10 cellular contexts compared by ENCODE assay signal in the genomic region with DNA sequence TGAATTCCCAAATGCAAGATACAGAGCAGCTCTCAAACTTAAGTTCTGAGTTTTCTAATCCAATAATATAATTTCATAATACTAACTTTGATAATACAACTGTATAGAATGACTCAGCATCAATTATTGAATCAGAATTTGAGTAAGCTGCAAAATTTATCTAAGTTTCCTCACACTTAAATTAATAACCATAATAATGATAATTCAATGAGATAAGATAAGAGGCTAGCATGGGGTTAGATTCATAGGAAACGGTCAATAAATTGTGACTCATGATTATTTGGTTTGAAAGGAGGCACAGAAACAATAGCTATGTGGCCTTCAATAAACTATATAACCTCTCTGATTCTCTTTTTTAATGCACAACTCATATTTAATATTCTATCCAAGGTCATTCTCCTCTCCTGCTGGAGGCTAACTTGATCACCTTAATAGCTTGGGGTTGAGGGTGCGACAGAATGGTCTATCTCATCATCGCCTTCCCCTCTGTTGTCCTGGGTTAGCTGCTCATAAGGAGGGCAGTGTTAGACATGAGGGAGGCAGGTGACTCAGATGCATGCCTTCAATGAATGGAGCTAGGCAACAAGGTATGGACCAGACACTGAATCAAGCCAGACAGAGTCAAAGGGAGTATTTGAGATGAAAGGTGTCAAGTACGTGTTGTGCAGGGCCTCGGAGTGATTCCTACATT. TPM values are rescaled to one million over a fixed set of nuclear protein-coding genes. Genes with fewer than 3 reads are reported as not detected.
DNase-seq lines count a peak whose midpoint lies in the region; ATAC-seq and TF ChIP-seq lines count a peak whose summit lies in the region.
"Had no signal": no experiment of that assay in that cellular context is flagged by ENCODE, and none has a peak within 500 bp of the region (broad histone marks: within the 10 kb centered on the region; RNA-seq: fewer than 3 reads in every experiment).

No MANE protein-coding gene starts in this region.

- H3K36me3 ChIP-seq in HUES6 (ENCODE audit: control insufficient read depth, insufficient read depth, low read length) = no peaks in the 10 kb centered on the region
- H3K36me3 ChIP-seq: adrenal gland, ovary had no signal

- H3K9me3 Mint-ChIP-seq in Calu3 (ENCODE audit: low read depth, unreplicated experiment) (no peaks in the 10 kb centered on the region), naive B cell (peaks cover 0 to under 1% (median 0%) of the 10 kb centered on the region in 7 donors)
- no peaks in the 10 kb centered on the region for H3K9me3 Mint-ChIP-seq in activated T-cell treated with anti-CD3 and anti-CD28 coated beads, Interleukin-2, amount 50 U/mL, for 72 hours

- no peak overlapping the region for H3K4me3 ChIP-seq in HUES6 (ENCODE audit: low read depth, low read length)
- H3K4me3 ChIP-seq: adrenal gland, ovary had no signal

- H3K9ac ChIP-seq in HUES6 (ENCODE audit: low read length) = no peak overlapping the region

- peaks cover 15% of the 10 kb centered on the region for H3K27me3 Mint-ChIP-seq in Calu3 (ENCODE audit: unreplicated experiment)
- H3K27me3 Mint-ChIP-seq in activated T-cell treated with anti-CD3 and anti-CD28 coated beads, Interleukin-2, amount 50 U/mL, for 72 hours (ENCODE audit: low read depth) = no peaks in the 10 kb centered on the region
- no peaks in the 10 kb centered on the region for H3K27me3 Mint-ChIP-seq in naive B cell

- peaks cover 25% of the 10 kb centered on the region for H3K4me1 ChIP-seq in HUES6 (ENCODE audit: control insufficient read depth, insufficient read depth, low read length)

- H3K4me3 Mint-ChIP-seq in Calu3 (ENCODE audit: low read depth, unreplicated experiment) = no peak overlapping the region
- H3K4me3 Mint-ChIP-seq in activated T-cell treated with anti-CD3 and anti-CD28 coated beads, Interleukin-2, amount 50 U/mL, for 72 hours = peak overlapping the region; percentile 57 to 66
- H3K4me3 Mint-ChIP-seq in naive B cell = peak overlapping the region in 5 of 8 donors; percentile 2 to 72 (median 12)

- peaks cover 6% of the 10 kb centered on the region for H3K9me3 ChIP-seq in HUES6 (ENCODE audit: control insufficient read depth, insufficient read depth, low read depth, low read length)
- H3K9me3 ChIP-seq: ovary had no signal

- peak overlapping the region; percentile 96 for H3K27ac Mint-ChIP-seq in Calu3 (ENCODE audit: unreplicated experiment)
- peak overlapping the region; percentile 66 for H3K27ac Mint-ChIP-seq in activated T-cell treated with anti-CD3 and anti-CD28 coated beads, Interleukin-2, amount 50 U/mL, for 72 hours
- H3K27ac Mint-ChIP-seq in naive B cell = peak overlapping the region in 4 of 6 donors; percentile 29 to 77 (median 60)

- H3K36me3 Mint-ChIP-seq in Calu3 (ENCODE audit: insufficient read depth, unreplicated experiment) (peaks cover 5% of the 10 kb centered on the region), naive B cell (no peaks in the 10 kb centered on the region)
- H3K36me3 Mint-ChIP-seq in activated T-cell treated with anti-CD3 and anti-CD28 coated beads, Interleukin-2, amount 50 U/mL, for 72 hours (ENCODE audit: insufficient read depth in 2 of 2) = peaks cover 0 to 2% of the 10 kb centered on the region in 2 donors

- H3K4me1 Mint-ChIP-seq in Calu3 (ENCODE audit: low read depth, unreplicated experiment) = peaks cover 34% of the 10 kb centered on the region
- peaks cover 32% of the 10 kb centered on the region for H3K4me1 Mint-ChIP-seq in activated T-cell treated with anti-CD3 and anti-CD28 coated beads, Interleukin-2, amount 50 U/mL, for 72 hours (ENCODE audit: low read depth)
- peaks cover 21 to 46% (median 28%) of the 10 kb centered on the region in 3 donors for H3K4me1 Mint-ChIP-seq in naive B cell

- CTCF ChIA-PET in Calu3 (lab: Charles Lee) = interaction anchor here (0.5 to 2.6 kb wide), 9 partner anchors 14 to 444 kb away, joined by 3 to 28 read pairs (median 6); partner anchors contain the start of genes APLF and FBXO48

- no peaks in the 10 kb centered on the region for H3K27me3 ChIP-seq in HUES6 (ENCODE audit: control insufficient read depth, insufficient read depth, low read length)
- H3K27me3 ChIP-seq: adrenal gland, ovary had no signal

- H3K27ac ChIP-seq in HUES6 (ENCODE audit: low read depth, low read length) = peak overlapping the region; percentile 33; the same call in 1 of the 2 replicates
- H3K27ac ChIP-seq: ovary had no signal

- TF ChIP-seq CTCF in Calu3 (IDR thresholded peaks at IDR 0.05; ENCODE audit: unreplicated experiment) (no peak), GM10266 (IDR thresholded peaks at IDR 0.05; ENCODE audit: control insufficient read depth, insufficient read depth, low read depth, missing control alignments) (no peak)

- peak; percentile 21 to 27 for ATAC-seq in activated T-cell treated with anti-CD3 and anti-CD28 coated beads, Interleukin-2, amount 50 U/mL, for 72 hours (replicated peaks in 1 of 2)
- ATAC-seq in naive B cell (ENCODE audit: low read depth in 2 of 2) (no peak), GM21526 (IDR thresholded peaks at IDR 0.05; ENCODE audit: low FRiP score, unreplicated experiment) (no peak)

- DNase-seq in Calu3 = peak; percentile 22
- peak in 1 of 2 donors; percentile 15 for DNase-seq in activated T-cell treated with anti-CD3 and anti-CD28 coated beads, Interleukin-2, amount 50 U/mL, for 72 hours
- DNase-seq in naive B cell = no peak
- DNase-seq in COLO668 (lab: John Stamatoyannopoulos, UW; ENCODE audit: unreplicated experiment) = no peak
- no peak for DNase-seq in GM10266 (ENCODE audit: extremely low spot score)
- DNase-seq: adrenal gland, ovary had no signal

- intact Hi-C loops in Calu3 (cut with micrococcal nuclease; ENCODE audit: unreplicated experiment) = loop anchor here (5.0 kb wide), 2 partner anchors 75 to 440 kb away; partner anchors contain the start of genes APLF and FBXO48

- BruUV-seq in Calu3 (replicated peaks; lab: Mats Ljungman, UMichigan) = no TSS peak

RNA-seq across cellular contexts. Expression of gene BMP10, which starts 36.2 kb away (rescaled TPM):
- not detected in 2 replicates for total RNA-seq in Calu3 (2022)
- not detected for total RNA-seq in activated T-cell treated with anti-CD3 and anti-CD28 coated beads, Interleukin-2, amount 50 U/mL, for 72 hours
- not detected for polyA plus RNA-seq in naive B cell (ENCODE audit: low read depth in 6 of 6)
- total RNA-seq: adrenal gland, epithelial cell of proximal tubule, ovary had no signal
- polyA plus RNA-seq: adrenal gland, ovary had no signal

RNA-seq across cellular contexts. Expression of gene GKN2, which starts 45.3 kb away (rescaled TPM):
- total RNA-seq in Calu3 (2022) = not detected in 2 replicates
- total RNA-seq in activated T-cell treated with anti-CD3 and anti-CD28 coated beads, Interleukin-2, amount 50 U/mL, for 72 hours = not detected
- not detected for polyA plus RNA-seq in naive B cell (ENCODE audit: low read depth in 6 of 6)
- total RNA-seq: epithelial cell of proximal tubule, ovary had no signal

Comparison
In these comparisons a context has a peak if more than half of its experiments do, and no peak if none do; other contexts are left out.
1. ATAC-seq: peak in activated T-cell treated with anti-CD3 and anti-CD28 coated beads, Interleukin-2, amount 50 U/mL, for 72 hours (2 of 2); none in naive B cell (0 of 2) and GM21526 (single experiment).
2. Peak in every context shown above with its lines, with median percentiles within 50 percentile points of each other: H3K27ac Mint-ChIP-seq.